In genomic region chr17:40535924-40536717, GRCh38 we compare ENCODE assay signal across 11 cellular contexts. TPM values are rescaled to one million over a fixed set of nuclear protein-coding genes. Genes with fewer than 3 reads are reported as not detected.
DNase-seq lines count a peak whose midpoint lies in the region; ATAC-seq and TF ChIP-seq lines count a peak whose summit lies in the region.
"Had no signal": no experiment of that assay in that cellular context is flagged by ENCODE, and none has a peak within 500 bp of the region (broad histone marks: within the 10 kb centered on the region; RNA-seq: fewer than 3 reads in every experiment).

No MANE protein-coding gene starts in this region.

- no peak for DNase-seq in activated naive CD4-positive, alpha-beta T cell treated with Interleukin-2 at 50 U/mL for 16 hours
- DNase-seq in endothelial cell (ENCODE audit: low spot score), result no peak
- peak in 1 of 2 donors; percentile 61 for DNase-seq in uterus
- DNase-seq in islet precursor cell, result no peak
- no peak for DNase-seq in RKO (ENCODE audit: low spot score)
- DNase-seq in PC-3, result no peak
- DNase-seq: NCI-H1105, SK-N-SH had no signal

- H3K9me3 Mint-ChIP-seq in activated naive CD4-positive, alpha-beta T cell treated with anti-CD3 and anti-CD28 coated beads, Interleukin-2, amount 50 U/mL, for 24 hours, result no peaks in the 10 kb centered on the region
- no peaks in the 10 kb centered on the region for H3K9me3 Mint-ChIP-seq in endothelial cell (ENCODE audit: unreplicated experiment)
- no peaks in the 10 kb centered on the region for H3K9me3 Mint-ChIP-seq in nephron

- H3K36me3 ChIP-seq in uterus (no peaks in the 10 kb centered on the region), PC-3 (ENCODE audit: low read depth, low read length) (no peaks in the 10 kb centered on the region)

- H4K20me1 ChIP-seq in PC-3 (ENCODE audit: low read length), result no peaks in the 10 kb centered on the region

- no peak overlapping the region for H3K4me2 ChIP-seq in PC-3 (ENCODE audit: low read length)
- H3K4me2 ChIP-seq: SK-N-SH had no signal

- H3K4me3 Mint-ChIP-seq in activated naive CD4-positive, alpha-beta T cell treated with anti-CD3 and anti-CD28 coated beads, Interleukin-2, amount 50 U/mL, for 24 hours, result no peak overlapping the region
- peak overlapping the region; percentile 35 for H3K4me3 Mint-ChIP-seq in endothelial cell (ENCODE audit: unreplicated experiment)
- H3K4me3 Mint-ChIP-seq in nephron, result no peak overlapping the region

- ATAC-seq in PC-3, result no peak

- CTCF ChIA-PET in PC-3 (lab: Charles Lee), result no interaction called here

- no peaks in the 10 kb centered on the region for H3K79me2 ChIP-seq in PC-3 (ENCODE audit: low read length)

- no peaks in the 10 kb centered on the region for H3K27me3 ChIP-seq in uterus
- H3K27me3 ChIP-seq in PC-3 (ENCODE audit: low read length), result no peaks in the 10 kb centered on the region

- TF ChIP-seq CTCF in endothelial cell (IDR thresholded peaks at IDR 0.05; ENCODE audit: unreplicated experiment), result no peak
- TF ChIP-seq CTCF in nephron (IDR thresholded peaks at IDR 0.05; ENCODE audit: unreplicated experiment in 3 of 3), result no peak
- no peak for TF ChIP-seq CTCF in uterus (IDR thresholded peaks at IDR 0.05)
- TF ChIP-seq CTCF in PC-3 (conservative IDR thresholded peaks at IDR 0.05; ENCODE audit: low read depth, low read length), result no peak

- POLR2A ChIA-PET in PC-3 (lab: Charles Lee; ENCODE audit: unreplicated experiment), result no interaction called here

- intact Hi-C loops in uterus (cut with DNase I; ENCODE audit: low total_unique reads) (loop anchor here (10.0 kb wide), 2 partner anchors 61 to 181 kb away; no protein-coding TSS in a partner anchor), PC-3 (cut with micrococcal nuclease) (no loop called here)

- peaks cover 93% of the 10 kb centered on the region for H3K4me1 Mint-ChIP-seq in activated naive CD4-positive, alpha-beta T cell treated with anti-CD3 and anti-CD28 coated beads, Interleukin-2, amount 50 U/mL, for 24 hours
- peaks cover 67% of the 10 kb centered on the region for H3K4me1 Mint-ChIP-seq in endothelial cell (ENCODE audit: unreplicated experiment)
- H3K4me1 Mint-ChIP-seq in nephron, result peaks cover 69% of the 10 kb centered on the region

- no peaks in the 10 kb centered on the region for H3K36me3 Mint-ChIP-seq in activated naive CD4-positive, alpha-beta T cell treated with anti-CD3 and anti-CD28 coated beads, Interleukin-2, amount 50 U/mL, for 24 hours
- H3K36me3 Mint-ChIP-seq in endothelial cell (ENCODE audit: low read depth, unreplicated experiment) (no peaks in the 10 kb centered on the region), nephron (ENCODE audit: low read depth) (no peaks in the 10 kb centered on the region)

- H3K27ac ChIP-seq in uterus (peak overlapping the region; percentile 93 to 98), PC-3 (ENCODE audit: low read length) (no peak overlapping the region)
- H3K27ac ChIP-seq: C4-2B had no signal

- H3F3A ChIP-seq in PC-3 (ENCODE audit: low read length, unreplicated experiment), result no peaks in the 10 kb centered on the region

- no peak overlapping the region for H3K9ac ChIP-seq in PC-3 (ENCODE audit: low read length)
- H3K9ac ChIP-seq: SK-N-SH had no signal

- H3K9me2 ChIP-seq in PC-3 (replicated peaks; ENCODE audit: low read length), result no peaks in the 10 kb centered on the region
- H3K9me2 ChIP-seq: SK-N-SH had no signal

- H3K9me3 ChIP-seq in uterus (no peaks in the 10 kb centered on the region), PC-3 (ENCODE audit: low read length) (no peaks in the 10 kb centered on the region)
- H3K9me3 ChIP-seq: SK-N-SH had no signal

- no peak for TF ChIP-seq POLR2A in uterus (IDR thresholded peaks at IDR 0.05)

- H3K4me1 ChIP-seq in uterus, result peaks cover under 1 to 25% of the 10 kb centered on the region in 2 donors
- H3K4me1 ChIP-seq in PC-3 (ENCODE audit: insufficient read depth, low read length), result peaks cover 20% of the 10 kb centered on the region

- H3K27ac Mint-ChIP-seq in activated naive CD4-positive, alpha-beta T cell treated with anti-CD3 and anti-CD28 coated beads, Interleukin-2, amount 50 U/mL, for 24 hours, result peak overlapping the region; percentile 63
- H3K27ac Mint-ChIP-seq in endothelial cell (ENCODE audit: unreplicated experiment), result peak overlapping the region; percentile 85
- H3K27ac Mint-ChIP-seq in nephron, result peak overlapping the region; percentile 27 to 99 (median 80)

- BruUV-seq in PC-3 (replicated peaks; lab: Mats Ljungman, UMichigan), result no TSS peak

- H3K4me3 ChIP-seq in uterus (no peak overlapping the region), PC-3 (ENCODE audit: low read length) (no peak overlapping the region)

- no peaks in the 10 kb centered on the region for H3K27me3 Mint-ChIP-seq in activated naive CD4-positive, alpha-beta T cell treated with anti-CD3 and anti-CD28 coated beads, Interleukin-2, amount 50 U/mL, for 24 hours
- peaks cover 13% of the 10 kb centered on the region for H3K27me3 Mint-ChIP-seq in endothelial cell (ENCODE audit: unreplicated experiment)
- peaks cover 5% of the 10 kb centered on the region for H3K27me3 Mint-ChIP-seq in nephron (ENCODE audit: low read depth)

- no peak overlapping the region for H2AFZ ChIP-seq in PC-3 (ENCODE audit: low read length)

RNA-seq across cellular contexts. Expression of gene CCR7, which starts 29.2 kb away (rescaled TPM):
- total RNA-seq in endothelial cell (ENCODE audit: unreplicated experiment), result 0.51 TPM
- under 1 TPM in 1 of 4 donors, not detected in 3; 0.14 TPM for total RNA-seq in uterus
- 0.12 TPM in 1 of 2 replicates, not detected in the other for total RNA-seq in PC-3 (2014; rRNA removed)

RNA-seq across cellular contexts. Expression of gene TNS4, which starts 34.7 kb away (rescaled TPM):
- 0.08 TPM for total RNA-seq in endothelial cell (ENCODE audit: unreplicated experiment)
- total RNA-seq in uterus, result 1 to 10 TPM in 1 of 4 donors, under 1 TPM in 2, not detected in 1; 0.09 to 2.6 (median 0.28) TPM
- 127 and 128 TPM in 2 replicates for total RNA-seq in PC-3 (2014; rRNA removed)

Comparison
In these comparisons a context has a peak if more than half of its experiments do, and no peak if none do; other contexts are left out.
1. RNA of gene TNS4, which starts 34.7 kb away (total RNA-seq): 127 to 128 TPM in PC-3; 0.09 to 2.6 TPM in uterus and 0.08 TPM in endothelial cell (single experiment); every median in the first group is over 10 times any median in the second.
2. Peak in every context shown above with its lines, with median percentiles within 50 percentile points of each other: H3K27ac Mint-ChIP-seq.